ENCODE assay signal across 24 cellular contexts in the genomic region with DNA sequence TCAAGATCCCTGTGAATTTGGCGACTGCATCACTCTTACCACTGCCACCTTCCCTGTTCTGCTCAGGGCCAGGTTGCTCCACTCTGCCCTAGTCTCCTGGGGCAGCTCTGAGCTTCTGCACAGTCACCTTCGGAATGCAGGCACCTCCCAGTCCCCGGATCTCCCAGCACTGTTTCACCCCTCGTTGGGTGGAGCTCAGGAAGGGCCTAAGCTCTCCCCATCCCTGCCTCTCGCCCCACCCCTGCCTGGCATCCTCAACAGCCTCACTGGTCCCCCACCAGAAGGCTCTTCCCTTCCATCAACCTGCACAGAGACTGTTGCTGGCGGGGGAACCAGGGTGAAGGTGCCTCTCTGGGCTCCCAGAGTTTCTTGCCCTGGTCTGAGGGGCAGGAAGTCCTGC.
"Had no signal": no experiment of that assay in that cellular context is flagged by ENCODE, and none has a peak within 500 bp of the region (broad histone marks: within the 10 kb centered on the region; RNA-seq: fewer than 3 reads in every experiment).

No MANE protein-coding gene starts in this region.

- H3K9me3 Mint-ChIP-seq: immature natural killer cell, nephron progenitor cell, type B pancreatic cell had no signal

- H3K4me1 Mint-ChIP-seq: immature natural killer cell, nephron progenitor cell had no signal

- H3K27ac Mint-ChIP-seq: immature natural killer cell; memory B cell; naive thymus-derived CD4-positive, alpha-beta T cell; nephron progenitor cell; stimulated activated memory B cell treated with anti-CD40 and anti-IgM and Interleukin-4, amounts not matched to agents 10 μg/mL and 1 μg/mL and 100 μg/mL, for 72 hours; type B pancreatic cell had no signal

- FAIRE-seq: endothelial cell of umbilical vein had no signal

- H3K4me3 Mint-ChIP-seq: immature natural killer cell; memory B cell; naive thymus-derived CD4-positive, alpha-beta T cell; nephron progenitor cell; stimulated activated memory B cell treated with anti-CD40 and anti-IgM and Interleukin-4, amounts not matched to agents 10 μg/mL and 1 μg/mL and 100 μg/mL, for 72 hours; type B pancreatic cell had no signal

- H3K36me3 ChIP-seq: esophagus squamous epithelium, prostate gland, right atrium auricular region, sigmoid colon, tibial artery had no signal

- H3K36me3 Mint-ChIP-seq: immature natural killer cell; stimulated activated memory B cell treated with anti-CD40 and anti-IgM and Interleukin-4, amounts not matched to agents 10 μg/mL and 1 μg/mL and 100 μg/mL, for 72 hours; type B pancreatic cell had no signal

- H3K4me3 ChIP-seq: coronary artery, esophagus squamous epithelium, lung, prostate gland, right atrium auricular region, sigmoid colon, testis, tibial artery had no signal

- H3K4me1 ChIP-seq: prostate gland, testis had no signal

- DNase-seq: dermis blood vessel endothelial cell; effector memory CD4-positive, alpha-beta T cell; esophagus squamous epithelium; foreskin melanocyte; hypothalamus; immature natural killer cell; islet precursor cell; naive thymus-derived CD4-positive, alpha-beta T cell; nephron progenitor cell; sigmoid colon; stimulated activated CD4-positive, alpha-beta T cell treated with anti-CD3 and anti-CD28 coated beads, Interleukin-2, amount 100 ng/mL, for 24 hours; stimulated activated CD4-positive, alpha-beta T cell treated with anti-CD3 and anti-CD28 coated beads, Interleukin-4, amount 100 ng/mL, for 24 hours; stimulated activated naive CD8-positive, alpha-beta T cell treated with anti-CD3 and anti-CD28 coated beads, Interleukin-15, Interleukin-2, amounts not matched to agents 100 U/mL and 50 U/mL, for 24 hours; substantia nigra; testis; tibial artery had no signal

- H3K27me3 ChIP-seq: testis had no signal

- H3K27ac ChIP-seq: coronary artery, esophagus squamous epithelium, prostate gland, right atrium auricular region, sigmoid colon, testis, tibial artery had no signal

- H3K9me3 ChIP-seq: esophagus squamous epithelium, prostate gland, right atrium auricular region, sigmoid colon, testis, tibial artery had no signal

- ATAC-seq: naive thymus-derived CD4-positive, alpha-beta T cell; stimulated activated memory B cell treated with anti-CD40 and anti-IgM and Interleukin-4, amounts not matched to agents 10 μg/mL and 1 μg/mL and 100 μg/mL, for 72 hours; stimulated activated naive CD8-positive, alpha-beta T cell treated with anti-CD3 and anti-CD28 coated beads, Interleukin-15, Interleukin-2, amounts not matched to agents 100 U/mL and 50 U/mL, for 24 hours had no signal
